Comparison of ENCODE assay signal across 9 cellular contexts in the genomic region with DNA sequence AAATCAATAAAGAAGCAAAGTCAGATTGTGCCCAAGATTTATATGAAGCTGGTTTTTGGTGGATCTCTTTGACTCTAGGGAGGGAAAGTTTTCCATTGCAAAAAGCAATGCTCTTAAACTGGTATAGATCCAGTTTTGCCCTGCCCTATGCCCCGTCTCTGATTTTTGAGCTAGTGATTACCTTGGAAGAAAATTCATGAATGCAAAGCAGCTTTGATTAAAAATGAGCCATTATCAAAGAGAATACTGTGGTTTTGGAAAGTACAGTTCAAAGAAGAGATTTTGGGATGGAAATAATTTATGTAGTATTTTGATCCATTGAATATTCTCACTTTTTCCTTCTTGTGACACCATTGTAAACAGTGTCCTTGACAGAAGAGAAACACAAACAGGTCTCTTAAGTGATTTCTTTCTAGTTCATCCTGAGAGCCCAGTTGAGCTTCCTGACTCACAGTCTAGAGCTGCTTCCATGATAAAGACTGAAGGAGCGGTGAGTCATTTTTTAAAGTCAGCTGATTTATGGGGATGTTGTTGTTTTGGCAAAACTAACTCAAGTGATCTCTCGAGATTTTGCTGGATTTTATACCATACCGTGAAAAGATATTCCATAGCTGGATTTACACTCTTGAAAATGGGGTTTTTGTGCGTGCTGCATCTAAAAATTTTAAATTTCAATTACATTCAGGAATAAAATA.
DNase-seq lines count a peak whose midpoint lies in the region; ATAC-seq and TF ChIP-seq lines count a peak whose summit lies in the region.
"Had no signal": no experiment of that assay in that cellular context is flagged by ENCODE, and none has a peak within 500 bp of the region (broad histone marks: within the 10 kb centered on the region; RNA-seq: fewer than 3 reads in every experiment).

No MANE protein-coding gene starts in this region.

- H4K20me1 ChIP-seq in GM23338 (replicated peaks; ENCODE audit: insufficient read depth): peaks cover 15% of the 10 kb centered on the region

- peak overlapping the region; percentile 42; the same call in 2 of the 3 replicates for H3K4me3 Mint-ChIP-seq in GM23338

- peaks cover 75% of the 10 kb centered on the region for H3K4me1 ChIP-seq in GM23338 (ENCODE audit: insufficient read depth)
- peaks cover 0 to 83% (median 79%) of the 10 kb centered on the region in 4 donors for H3K4me1 ChIP-seq in sigmoid colon
- peaks cover 26% of the 10 kb centered on the region for H3K4me1 ChIP-seq in testis

- ATAC-seq in GM23338 (no peak; the same call in 2 of the 3 replicates), GM18511 (IDR thresholded peaks at IDR 0.05; ENCODE audit: unreplicated experiment) (no peak), GM19035 (IDR thresholded peaks at IDR 0.05; ENCODE audit: unreplicated experiment) (no peak)

- H3K79me2 ChIP-seq in GM23338 (replicated peaks; ENCODE audit: insufficient read depth): peaks cover 91% of the 10 kb centered on the region

- H3K27me3 Mint-ChIP-seq in GM23338 (ENCODE audit: insufficient read depth, low read depth, poor library complexity): peaks cover 15% of the 10 kb centered on the region

- peaks cover 76% of the 10 kb centered on the region for H3K4me1 Mint-ChIP-seq in GM23338

- TF ChIP-seq CTCF in GM23338 (conservative IDR thresholded peaks at IDR 0.05; ENCODE audit: low read depth in 2 of 2) (no peak), sigmoid colon (IDR thresholded peaks at IDR 0.05) (no peak), testis (IDR thresholded peaks at IDR 0.05) (no peak)

- TF ChIP-seq POLR2A in sigmoid colon (IDR thresholded peaks at IDR 0.05) (no peak), testis (IDR thresholded peaks at IDR 0.05) (no peak)

- intact Hi-C loops in sigmoid colon (cut with DNase I) (no loop called here), testis (cut with DNase I; ENCODE audit: low total_unique reads) (no loop called here)

- H3K9me2 ChIP-seq in GM23338 (ENCODE audit: insufficient read depth): no peaks in the 10 kb centered on the region

- H3K36me3 Mint-ChIP-seq in GM23338 (ENCODE audit: low read depth): no peaks in the 10 kb centered on the region
- H3K36me3 Mint-ChIP-seq: IgD-negative memory B cell had no signal

- H2AFZ ChIP-seq in GM23338: no peak overlapping the region

- H3K4me3 ChIP-seq in GM23338: no peak overlapping the region
- H3K4me3 ChIP-seq in sigmoid colon: no peak overlapping the region
- H3K4me3 ChIP-seq in testis: no peak overlapping the region

- no peaks in the 10 kb centered on the region for H3K9me3 Mint-ChIP-seq in GM23338
- H3K9me3 Mint-ChIP-seq: IgD-negative memory B cell had no signal

- H3K9me3 ChIP-seq in sigmoid colon (no peaks in the 10 kb centered on the region), testis (no peaks in the 10 kb centered on the region)

- H3K27ac ChIP-seq in GM23338 (ENCODE audit: low read depth): peak overlapping the region; percentile 75
- H3K27ac ChIP-seq in sigmoid colon: peak overlapping the region; percentile 52 to 96 (median 74)
- H3K27ac ChIP-seq in testis: peak overlapping the region in 1 of 2 donors; percentile 59

- 22 to 41% methylated on average over 5 of the region's 5 CpGs for WGBS in sigmoid colon, 2 donors
- 44 to 67% methylated on average over 5 of the region's 5 CpGs for WGBS in testis, 2 donors

- H3K4me2 ChIP-seq in GM23338: peak overlapping the region; percentile 48

- no peak for TF ChIP-seq EP300 in sigmoid colon (IDR thresholded peaks at IDR 0.05)

- peak overlapping the region; percentile 91 for H3K27ac Mint-ChIP-seq in GM23338
- H3K27ac Mint-ChIP-seq: IgD-negative memory B cell had no signal

- H3K27me3 ChIP-seq in GM23338 (ENCODE audit: insufficient read depth) (peaks cover 11% of the 10 kb centered on the region), sigmoid colon (no peaks in the 10 kb centered on the region), testis (no peaks in the 10 kb centered on the region)

- no peaks in the 10 kb centered on the region for H3F3A ChIP-seq in GM23338 (replicated peaks; ENCODE audit: low read depth)

- no peaks in the 10 kb centered on the region for H3K36me3 ChIP-seq in GM23338 (ENCODE audit: insufficient read depth)
- no peaks in the 10 kb centered on the region for H3K36me3 ChIP-seq in sigmoid colon
- no peaks in the 10 kb centered on the region for H3K36me3 ChIP-seq in testis (ENCODE audit: low read depth, missing control alignments)

- DNase-seq in GM23338 (ENCODE audit: low spot score) (peak; percentile 75), RKO (ENCODE audit: low spot score) (peak; percentile 93), fibroblast of gingiva (ENCODE audit: low read depth) (peak; percentile 58), sigmoid colon (no peak), testis (no peak), germinal center (ENCODE audit: low spot score) (no peak)

TF ChIP-seq in GM23338, 12 proteins besides CTCF, POLR2A, EP300 and RAD21:
- TF ChIP-seq STAT1 (IDR thresholded peaks at IDR 0.05; ENCODE audit: unreplicated experiment) (no peak), ZNF331 (CRISPR knock-in tag; IDR thresholded peaks at IDR 0.05; ENCODE audit: low read depth) (no peak)

Comparison
In these comparisons a context has a peak if more than half of its experiments do, and no peak if none do; other contexts are left out.
1. DNase-seq: peak in GM23338 (single experiment), RKO (single experiment) and fibroblast of gingiva (single experiment); none in sigmoid colon (single experiment), testis (single experiment) and germinal center (single experiment).